Comparison of ENCODE assay signal across 10 cellular contexts in the genomic region with DNA sequence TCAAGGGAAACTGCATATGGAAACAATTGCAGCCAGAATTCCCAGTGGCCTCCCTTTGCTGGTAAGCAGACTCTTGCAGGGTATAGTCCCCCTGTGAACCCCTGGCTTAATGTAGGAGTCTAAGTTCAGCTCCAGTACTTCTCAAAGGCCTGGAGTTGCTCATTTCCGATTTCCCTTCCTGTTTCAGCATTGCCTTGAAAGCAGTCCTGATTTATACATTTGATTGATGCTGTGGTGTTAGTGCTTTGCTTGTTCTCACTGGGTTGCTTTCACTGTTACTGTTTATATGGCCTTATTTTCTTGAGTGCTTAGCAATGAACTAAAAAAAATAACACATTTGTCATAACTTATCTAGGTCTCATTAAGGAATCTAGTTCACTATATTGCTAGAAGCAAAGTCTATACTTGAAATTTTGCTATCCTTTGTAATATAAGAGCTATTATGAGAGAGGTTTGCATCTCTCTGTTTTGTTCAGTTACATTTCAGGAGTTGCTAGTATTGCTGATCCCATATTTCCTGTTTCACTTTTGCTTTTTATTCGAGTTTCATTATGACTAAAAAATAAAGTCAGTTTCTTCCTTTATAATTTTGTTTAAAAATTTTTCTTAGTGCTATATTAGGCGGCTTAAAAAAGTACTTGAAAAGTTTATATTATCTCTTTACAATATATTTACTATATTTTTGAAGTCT.
DNase-seq lines count a peak whose midpoint lies in the region; ATAC-seq lines count a peak whose summit lies in the region.
"Had no signal": no experiment of that assay in that cellular context is flagged by ENCODE, and none has a peak within 500 bp of the region (broad histone marks: within the 10 kb centered on the region; RNA-seq: fewer than 3 reads in every experiment).

No MANE protein-coding gene starts in this region.

- H3K27me3 Mint-ChIP-seq in activated CD8-positive, alpha-beta memory T cell treated with anti-CD3 and anti-CD28 coated beads, Interleukin-2, amount 10 ng/mL, durations not matched to agents 7 days and 5 days, result peaks cover 22% of the 10 kb centered on the region
- H3K27me3 Mint-ChIP-seq in natural killer cell treated with Interleukin-12 subunit alpha and Interleukin-12 subunit beta and Interleukin-15 and Interleukin-18, amount 100 ng/mL, for 72 hours, result no peaks in the 10 kb centered on the region

- peak; percentile 79 for ATAC-seq in activated CD8-positive, alpha-beta memory T cell treated with anti-CD3 and anti-CD28 coated beads, Interleukin-2, amount 10 ng/mL, durations not matched to agents 7 days and 5 days
- peak; percentile 66 for ATAC-seq in GM21737 (IDR thresholded peaks at IDR 0.05; ENCODE audit: unreplicated experiment)
- ATAC-seq in HG03558 (IDR thresholded peaks at IDR 0.05; ENCODE audit: extremely low read depth, unreplicated experiment), result peak; percentile 55
- peak; percentile 61 to 71 for ATAC-seq in natural killer cell treated with Interleukin-12 subunit alpha and Interleukin-12 subunit beta and Interleukin-15 and Interleukin-18, amount 100 ng/mL, for 72 hours
- ATAC-seq in HG02970 (IDR thresholded peaks at IDR 0.05; ENCODE audit: low FRiP score, unreplicated experiment), result no peak

- no peak overlapping the region for H3K4me3 Mint-ChIP-seq in activated CD8-positive, alpha-beta memory T cell treated with anti-CD3 and anti-CD28 coated beads, Interleukin-2, amount 10 ng/mL, durations not matched to agents 7 days and 5 days
- H3K4me3 Mint-ChIP-seq in natural killer cell treated with Interleukin-12 subunit alpha and Interleukin-12 subunit beta and Interleukin-15 and Interleukin-18, amount 100 ng/mL, for 72 hours, result peak overlapping the region; percentile 62

- CTCF ChIA-PET in activated CD8-positive, alpha-beta memory T cell treated with anti-CD3 and anti-CD28 coated beads, Interleukin-2, amount 10 ng/mL, durations not matched to agents 7 days and 5 days (lab: Charles Lee), result interaction anchor here (1.1 to 1.4 kb wide), 2 partner anchors 14 to 22 kb away, joined by 3 to 7 read pairs; no protein-coding TSS in a partner anchor

- H3K4me1 Mint-ChIP-seq in activated CD8-positive, alpha-beta memory T cell treated with anti-CD3 and anti-CD28 coated beads, Interleukin-2, amount 10 ng/mL, durations not matched to agents 7 days and 5 days, result peaks cover 14% of the 10 kb centered on the region
- H3K4me1 Mint-ChIP-seq in natural killer cell treated with Interleukin-12 subunit alpha and Interleukin-12 subunit beta and Interleukin-15 and Interleukin-18, amount 100 ng/mL, for 72 hours (ENCODE audit: low read depth in 2 of 2), result peaks cover 15 to 21% of the 10 kb centered on the region in 2 donors

- no peaks in the 10 kb centered on the region for H3K9me3 Mint-ChIP-seq in activated CD8-positive, alpha-beta memory T cell treated with anti-CD3 and anti-CD28 coated beads, Interleukin-2, amount 10 ng/mL, durations not matched to agents 7 days and 5 days (ENCODE audit: low read depth)
- peaks cover 3% of the 10 kb centered on the region for H3K9me3 Mint-ChIP-seq in natural killer cell treated with Interleukin-12 subunit alpha and Interleukin-12 subunit beta and Interleukin-15 and Interleukin-18, amount 100 ng/mL, for 72 hours

- peak overlapping the region; percentile 85 for H3K27ac Mint-ChIP-seq in activated CD8-positive, alpha-beta memory T cell treated with anti-CD3 and anti-CD28 coated beads, Interleukin-2, amount 10 ng/mL, durations not matched to agents 7 days and 5 days
- H3K27ac Mint-ChIP-seq in natural killer cell treated with Interleukin-12 subunit alpha and Interleukin-12 subunit beta and Interleukin-15 and Interleukin-18, amount 100 ng/mL, for 72 hours, result peak overlapping the region; percentile 71 to 92

- no peaks in the 10 kb centered on the region for H3K36me3 Mint-ChIP-seq in activated CD8-positive, alpha-beta memory T cell treated with anti-CD3 and anti-CD28 coated beads, Interleukin-2, amount 10 ng/mL, durations not matched to agents 7 days and 5 days
- no peaks in the 10 kb centered on the region for H3K36me3 Mint-ChIP-seq in natural killer cell treated with Interleukin-12 subunit alpha and Interleukin-12 subunit beta and Interleukin-15 and Interleukin-18, amount 100 ng/mL, for 72 hours

- no peak for DNase-seq in activated CD8-positive, alpha-beta memory T cell treated with anti-CD3 and anti-CD28 coated beads, Interleukin-2, amount 10 ng/mL, durations not matched to agents 7 days and 5 days
- DNase-seq in activated CD8-positive, alpha-beta memory T cell treated with anti-CD3 and anti-CD28 coated beads, Interleukin-2, amount 50 U/mL, for 4 hours, result no peak
- no peak for DNase-seq in natural killer cell treated with Interleukin-12 subunit alpha and Interleukin-12 subunit beta and Interleukin-15 and Interleukin-18, amount 100 ng/mL, for 72 hours (ENCODE audit: low spot score)
- no peak for DNase-seq in dermis blood vessel endothelial cell
- DNase-seq in NCI-H526 (lab: John Stamatoyannopoulos, UW), result no peak
- DNase-seq: sigmoid colon, SJCRH30 had no signal
